15 cellular contexts compared by ENCODE assay signal in the genomic region with DNA sequence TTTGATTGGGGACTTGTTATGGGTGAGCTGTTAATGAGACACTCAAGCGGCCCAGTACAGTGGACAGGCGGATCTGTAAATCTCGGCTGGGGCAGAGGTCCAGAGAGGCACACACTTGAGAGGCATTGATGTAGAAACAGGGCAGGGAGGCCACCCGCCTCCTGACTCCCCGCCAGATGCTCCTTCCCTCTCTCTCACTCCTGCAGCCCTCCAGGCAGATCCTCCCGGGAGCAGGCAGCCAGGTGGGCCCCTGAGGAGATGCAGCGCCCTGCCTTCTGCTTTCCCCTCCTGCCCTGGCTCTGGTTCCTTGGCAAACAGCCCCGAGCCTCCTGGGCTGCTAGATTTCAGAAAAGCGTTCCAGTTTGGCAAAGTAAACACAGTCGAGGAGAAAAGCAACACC. TPM values are rescaled to one million over a fixed set of nuclear protein-coding genes. Genes with fewer than 3 reads are reported as not detected.
A peak's percentile ranks its signal among the peaks of the same experiment; 100 is the strongest.
DNase-seq lines count a peak whose midpoint lies in the region; ATAC-seq and TF ChIP-seq lines count a peak whose summit lies in the region.
"Had no signal": no experiment of that assay in that cellular context is flagged by ENCODE, and none has a peak within 500 bp of the region (broad histone marks: within the 10 kb centered on the region; RNA-seq: fewer than 3 reads in every experiment).

No MANE protein-coding gene starts in this region.

- H3K36me3 Mint-ChIP-seq in T-helper 2 cell treated with Interferon-gamma antibody and Interleukin-4, amounts not matched to agents 5 μg/mL and 100 μg/mL, for 36 hours (ENCODE audit: low read depth) = no peaks in the 10 kb centered on the region
- H3K36me3 Mint-ChIP-seq: activated naive CD4-positive, alpha-beta T cell treated with anti-CD3 and anti-CD28 coated beads, Interleukin-2, amount 50 U/mL, for 24 hours had no signal

- H3K4me3 Mint-ChIP-seq in T-helper 2 cell treated with Interferon-gamma antibody and Interleukin-4, amounts not matched to agents 5 μg/mL and 100 μg/mL, for 36 hours = no peak overlapping the region
- H3K4me3 Mint-ChIP-seq: activated naive CD4-positive, alpha-beta T cell treated with anti-CD3 and anti-CD28 coated beads, Interleukin-2, amount 50 U/mL, for 24 hours; dendritic cell treated with granulocyte-macrophage colony-stimulating factor and Interleukin-4, amounts not matched to agents 40 ng/mL and 50 ng/mL, for 4 days had no signal

- POLR2A ChIA-PET in PC-9 (lab: Charles Lee; ENCODE audit: unreplicated experiment) = no interaction called here

- H3K4me1 ChIP-seq in BE2C (no peaks in the 10 kb centered on the region), PC-9 (replicated peaks; ENCODE audit: insufficient read depth) (peaks cover 10% of the 10 kb centered on the region; the same call in 1 of the 2 replicates), Karpas-422 (ENCODE audit: low read length) (no peaks in the 10 kb centered on the region; the same call in 1 of the 2 replicates)

- peaks cover 11% of the 10 kb centered on the region for H3F3A ChIP-seq in PC-9 (ENCODE audit: insufficient read depth, low read depth)

- H3K9me2 ChIP-seq in PC-9 (ENCODE audit: insufficient read depth) (no peaks in the 10 kb centered on the region), Karpas-422 (replicated peaks; ENCODE audit: insufficient read depth, low read length) (no peaks in the 10 kb centered on the region)

- no peaks in the 10 kb centered on the region for H3K9me3 ChIP-seq in BE2C
- no peaks in the 10 kb centered on the region for H3K9me3 ChIP-seq in PC-9 (ENCODE audit: insufficient read depth, low read depth)
- H3K9me3 ChIP-seq in Karpas-422 (ENCODE audit: low read length) = no peaks in the 10 kb centered on the region; the same call in 1 of the 2 replicates

- H3K27me3 ChIP-seq in BE2C (no peaks in the 10 kb centered on the region), PC-9 (ENCODE audit: insufficient read depth, low read depth) (no peaks in the 10 kb centered on the region), Karpas-422 (ENCODE audit: low read length) (no peaks in the 10 kb centered on the region)

- no peak overlapping the region for H3K27ac Mint-ChIP-seq in T-helper 2 cell treated with Interferon-gamma antibody and Interleukin-4, amounts not matched to agents 5 μg/mL and 100 μg/mL, for 36 hours
- H3K27ac Mint-ChIP-seq: activated naive CD4-positive, alpha-beta T cell treated with anti-CD3 and anti-CD28 coated beads, Interleukin-2, amount 50 U/mL, for 24 hours; dendritic cell treated with granulocyte-macrophage colony-stimulating factor and Interleukin-4, amounts not matched to agents 40 ng/mL and 50 ng/mL, for 4 days had no signal

- TF ChIP-seq CTCF in BE2C (IDR thresholded peaks at IDR 0.05; ENCODE audit: low read depth, low read length) (no peak), PC-9 (conservative IDR thresholded peaks at IDR 0.05) (no peak)

- no peaks in the 10 kb centered on the region for H3K4me1 Mint-ChIP-seq in T-helper 2 cell treated with Interferon-gamma antibody and Interleukin-4, amounts not matched to agents 5 μg/mL and 100 μg/mL, for 36 hours (ENCODE audit: low read depth)
- H3K4me1 Mint-ChIP-seq: activated naive CD4-positive, alpha-beta T cell treated with anti-CD3 and anti-CD28 coated beads, Interleukin-2, amount 50 U/mL, for 24 hours had no signal

- H2AFZ ChIP-seq in PC-9 (no peak overlapping the region), Karpas-422 (ENCODE audit: low read length) (no peak overlapping the region)

- H3K4me2 ChIP-seq in PC-9 = peak overlapping the region; percentile 44
- no peak overlapping the region for H3K4me2 ChIP-seq in Karpas-422 (ENCODE audit: low read depth, low read length, poor library complexity, severe bottlenecking)

- H3K9me3 Mint-ChIP-seq in T-helper 2 cell treated with Interferon-gamma antibody and Interleukin-4, amounts not matched to agents 5 μg/mL and 100 μg/mL, for 36 hours = no peaks in the 10 kb centered on the region
- H3K9me3 Mint-ChIP-seq: activated naive CD4-positive, alpha-beta T cell treated with anti-CD3 and anti-CD28 coated beads, Interleukin-2, amount 50 U/mL, for 24 hours had no signal

- H3K79me2 ChIP-seq in PC-9 (ENCODE audit: low read depth) (no peaks in the 10 kb centered on the region), Karpas-422 (ENCODE audit: low read length) (no peaks in the 10 kb centered on the region)

- BruUV-seq in PC-9 (replicated peaks; lab: Mats Ljungman, UMichigan) = no TSS peak

- peaks cover 46% of the 10 kb centered on the region for H3K27me3 Mint-ChIP-seq in T-helper 2 cell treated with Interferon-gamma antibody and Interleukin-4, amounts not matched to agents 5 μg/mL and 100 μg/mL, for 36 hours (ENCODE audit: low read depth)

- ATAC-seq in GM21528 (IDR thresholded peaks at IDR 0.05; ENCODE audit: low FRiP score, unreplicated experiment) = no peak

- H4K20me1 ChIP-seq in PC-9 (ENCODE audit: insufficient read depth) (no peaks in the 10 kb centered on the region), Karpas-422 (ENCODE audit: insufficient read depth, low read depth, low read length) (no peaks in the 10 kb centered on the region)

- H3K4me3 ChIP-seq in BE2C (ENCODE audit: low read depth, low read length) = no peak overlapping the region
- no peak overlapping the region for H3K4me3 ChIP-seq in PC-9
- H3K4me3 ChIP-seq in Karpas-422 (ENCODE audit: low read length) = no peak overlapping the region

- H3K27ac ChIP-seq in PC-9 (no peak overlapping the region), Karpas-422 (ENCODE audit: low read length) (no peak overlapping the region)

- H3K9ac ChIP-seq in Karpas-422 (ENCODE audit: low read length) = no peak overlapping the region

- intact Hi-C loops in PC-9 (cut with micrococcal nuclease; ENCODE audit: unreplicated experiment) = loop anchor here (5.0 kb wide), 1 partner anchor 101 kb away; a partner anchor contains a TSS

- peak; percentile 13 for DNase-seq in BE2C
- peak; percentile 86 for DNase-seq in NCI-H1105 (lab: John Stamatoyannopoulos, UW)
- DNase-seq in PC-9 = peak; percentile 55 to 57
- DNase-seq in left kidney (ENCODE audit: low read depth, low spot score) = peak; percentile 77
- no peak for DNase-seq in hypothalamus (lab: John Stamatoyannopoulos, UW)
- DNase-seq in Karpas-422 = no peak
- DNase-seq in T-helper 2 cell treated with Interferon-gamma antibody and Interleukin-4, amounts not matched to agents 5 μg/mL and 100 μg/mL, for 36 hours (ENCODE audit: low spot score) = no peak
- DNase-seq: activated CD4-positive, alpha-beta T cell treated with anti-CD3 and anti-CD28 coated beads, Interleukin-2, amount 50 U/mL, for 4 hours; GF-D8; mesenchymal stem cell; SW 1271 had no signal

- CTCF ChIA-PET in PC-9 (lab: Charles Lee) = no interaction called here

- H3K36me3 ChIP-seq in BE2C (no peaks in the 10 kb centered on the region), PC-9 (ENCODE audit: low read depth) (no peaks in the 10 kb centered on the region), Karpas-422 (ENCODE audit: insufficient read depth, low read length) (no peaks in the 10 kb centered on the region)

RNA-seq across cellular contexts. Expression of a gene that starts 29.2 kb away (rescaled TPM):
- polyA plus RNA-seq in BE2C (2012; ENCODE audit: insufficient read depth, insufficient read length, low read depth) = not detected
- 5.5 and 8.1 TPM in 2 replicates for total RNA-seq in PC-9 (2021)
- total RNA-seq in Karpas-422 (2014; rRNA removed; shearing (Covaris generic); ENCODE audit: low replicate concordance) = 17.7 and 18.1 TPM in 2 replicates
- total RNA-seq: pulmonary artery endothelial cell had no signal

Comparison
In these comparisons a context has a peak if more than half of its experiments do, and no peak if none do; other contexts are left out.
1. DNase-seq: peak in BE2C (single experiment), NCI-H1105 (single experiment), PC-9 (2 of 2) and left kidney (single experiment); none in hypothalamus (0 of 51), Karpas-422 (single experiment) and T-helper 2 cell treated with Interferon-gamma antibody and Interleukin-4, amounts not matched to agents 5 μg/mL and 100 μg/mL, for 36 hours (single experiment).